ENCODE assay signal across 8 cellular contexts in genomic region chr20:45971675-45972499, GRCh38. TPM values are rescaled to one million over a fixed set of nuclear protein-coding genes. Genes with fewer than 3 reads are reported as not detected.
A peak's percentile ranks its signal among the peaks of the same experiment; 100 is the strongest.
DNase-seq lines count a peak whose midpoint lies in the region; ATAC-seq, FAIRE-seq and TF ChIP-seq lines count a peak whose summit lies in the region.

TSS of gene ZNF335 (minus strand) at chr20:45972203. CDS start at chr20:45971410, 793 bp downstream.

- no peaks in the 10 kb centered on the region for H3K27me3 ChIP-seq in BJ (ENCODE audit: control insufficient read depth, insufficient read depth, low read length)

- CTCF ChIA-PET in BJ (lab: Yijun Ruan, JAX): interaction anchor here (0.6 to 7.1 kb wide), 8 partner anchors 12 to 123 kb away, joined by 3 to 64 read pairs (median 18); partner anchors contain the start of genes CTSA and NEURL2

- peak; percentile 77 for FAIRE-seq in GM19239 (lab: Jason Lieb, UNC)

- DNase-seq in BJ (ENCODE audit: low read depth) (peak; percentile 60), GM19239 (ENCODE audit: insufficient read length, low spot score) (peak; percentile 93), NCI-H524 treated with DMSO at 0.1 percent for 48 hours (lab: John Stamatoyannopoulos, UW) (peak; percentile 66), kidney tubule cell (ENCODE audit: low spot score) (peak; percentile 98)
- peak; percentile 94 to 95 for DNase-seq in activated CD4-positive, alpha-beta T cell treated with anti-CD3 and anti-CD28 coated beads for 4 hours
- DNase-seq in stimulated activated CD4-positive, alpha-beta T cell treated with anti-CD3 and anti-CD28 coated beads, Interleukin-1b, Interleukin-23, amount 100 ng/mL, for 24 hours (ENCODE audit: low read depth in 4 of 4, low spot score in 1 of 4): peak; percentile 84 to 92 (median 87)

- H3K27ac ChIP-seq in cingulate gyrus (ENCODE audit: low read depth, low read length): peak within 1 kb of the TSS; percentile 99

- POLR2A ChIA-PET in BJ (lab: Charles Lee): interaction anchor here (0.5 kb wide), 1 partner anchor 152 kb away, joined by 6 read pairs; no protein-coding TSS in a partner anchor

- H3K36me3 ChIP-seq in BJ (ENCODE audit: control insufficient read depth, insufficient read depth, low read length): peaks cover 17% of the 10 kb centered on the region

- peak; percentile 39 for TF ChIP-seq CTCF in BJ (IDR thresholded peaks at IDR 0.05; ENCODE audit: insufficient read depth, low read depth, low read length)

- H3K4me3 ChIP-seq in BJ (ENCODE audit: low read depth, low read length): peak within 1 kb of the TSS; percentile 90

- ATAC-seq in HG03457 (IDR thresholded peaks at IDR 0.05; ENCODE audit: unreplicated experiment): peak; percentile 48

RNA-seq across cellular contexts. Expression of gene ZNF335, which starts in this region (rescaled TPM):
- 4.5 and 9.9 TPM in 2 replicates for polyA plus RNA-seq in BJ (2011; rRNA removed)
- polyA minus RNA-seq in BJ (2011; rRNA and poly(A)+ RNA removed): 17.2 and 18.5 TPM in 2 replicates

Comparison
In these comparisons a context has a peak if more than half of its experiments do, and no peak if none do; other contexts are left out.
1. Peak in every context shown above with its lines: DNase-seq, ATAC-seq, H3K4me3 ChIP-seq and H3K27ac ChIP-seq.